In genomic region chr11:14318581-14318981, GRCh38 we compare ENCODE assay signal across 1 cellular context.
A peak's percentile ranks its signal among the peaks of the same experiment; 100 is the strongest.
TF ChIP-seq lines count a peak whose summit lies in the region.

No MANE protein-coding gene starts in this region.

TF ChIP-seq in endothelial cell of umbilical vein, 7 proteins besides CTCF, POLR2A, EP300 and RAD21:
- peak; percentile 25 for TF ChIP-seq POLR2AphosphoS5 (IDR thresholded peaks at IDR 0.05; ENCODE audit: insufficient read depth, low read depth, low read length)
- TF ChIP-seq MAX (IDR thresholded peaks at IDR 0.05; ENCODE audit: insufficient read depth, insufficient read length): no peak
